ENCODE assay signal across 1 cellular context in genomic region chr12:43722621-43723020, GRCh38.
TF ChIP-seq lines count a peak whose summit lies in the region.

No MANE protein-coding gene starts in this region.

TF ChIP-seq in A549, 52 proteins besides CTCF, POLR2A, EP300 and RAD21 (continued from another document):
- TF ChIP-seq ELK1 (IDR thresholded peaks at IDR 0.05; ENCODE audit: low read depth, low read length), result no peak
- TF ChIP-seq E2F6 (IDR thresholded peaks at IDR 0.05; ENCODE audit: borderline replicate concordance, low read depth), result no peak
- TF ChIP-seq MAX (IDR thresholded peaks at IDR 0.05), result no peak
- no peak for TF ChIP-seq HDAC2 (IDR thresholded peaks at IDR 0.05)
- TF ChIP-seq RNF2 (IDR thresholded peaks at IDR 0.05; ENCODE audit: borderline replicate concordance, low read depth), result no peak
- no peak for TF ChIP-seq EHMT2 (IDR thresholded peaks at IDR 0.05; ENCODE audit: low read depth)
- TF ChIP-seq CHD4 (IDR thresholded peaks at IDR 0.05; ENCODE audit: borderline replicate concordance), result no peak
- no peak for TF ChIP-seq FOXS1 (CRISPR knock-in tag; IDR thresholded peaks at IDR 0.05)
- TF ChIP-seq CBX8 (IDR thresholded peaks at IDR 0.05), result no peak
- no peak for TF ChIP-seq CBX2 (IDR thresholded peaks at IDR 0.05; ENCODE audit: borderline replicate concordance, low read depth)
- no peak for TF ChIP-seq PBX3 (IDR thresholded peaks at IDR 0.05)
- TF ChIP-seq NPAS2 (CRISPR knock-in tag; IDR thresholded peaks at IDR 0.05; ENCODE audit: borderline replicate concordance), result no peak
